9 cellular contexts compared by ENCODE assay signal in the genomic region with DNA sequence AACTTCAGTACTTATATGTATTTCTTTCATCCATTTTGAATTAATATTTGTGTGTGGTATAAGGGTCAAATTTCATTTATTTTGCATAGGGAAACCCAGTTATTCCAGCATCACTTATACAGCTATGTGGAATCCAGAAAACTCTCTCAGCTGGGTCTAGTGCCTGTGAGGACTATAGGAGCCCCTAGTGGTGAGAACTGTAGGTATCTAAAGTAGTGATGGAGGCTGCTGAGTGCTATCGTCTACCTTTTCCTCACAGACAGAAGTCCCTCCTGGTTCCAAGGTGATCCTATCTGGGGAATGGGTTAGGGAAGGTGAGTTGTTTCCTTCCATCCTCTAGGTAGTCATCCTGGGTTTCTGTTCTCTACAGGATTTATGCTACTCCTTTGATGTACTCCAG.
DNase-seq lines count a peak whose midpoint lies in the region; ATAC-seq, FAIRE-seq and TF ChIP-seq lines count a peak whose summit lies in the region.
"Had no signal": no experiment of that assay in that cellular context is flagged by ENCODE, and none has a peak within 500 bp of the region (broad histone marks: within the 10 kb centered on the region; RNA-seq: fewer than 3 reads in every experiment).

No MANE protein-coding gene starts in this region.

- no peak for TF ChIP-seq POLR2A in H54 (IDR thresholded peaks at IDR 0.05; ENCODE audit: low read depth, low read length)

- H3K27ac ChIP-seq in Panc1 (ENCODE audit: low read length), result no peak overlapping the region
- H3K27ac ChIP-seq in iPS DF 6.9 (ENCODE audit: low read length), result no peak overlapping the region

- FAIRE-seq in H54 (lab: Jason Lieb, UNC), result no peak
- FAIRE-seq in urothelium cell line (lab: Jason Lieb, UNC), result no peak

- intact Hi-C loops in Caco-2 (cut with micrococcal nuclease; ENCODE audit: unreplicated experiment), result no loop called here
- intact Hi-C loops in Panc1 (cut with micrococcal nuclease; ENCODE audit: unreplicated experiment), result no loop called here

- POLR2A ChIA-PET in Caco-2 (lab: Charles Lee) (no interaction called here), Panc1 (lab: Charles Lee) (no interaction called here)

- no peaks in the 10 kb centered on the region for H3K36me3 Mint-ChIP-seq in Caco-2 (ENCODE audit: insufficient read depth, unreplicated experiment)

- no peaks in the 10 kb centered on the region for H3K27me3 Mint-ChIP-seq in Caco-2 (ENCODE audit: insufficient read depth, unreplicated experiment)

- H3K4me1 Mint-ChIP-seq in Caco-2 (ENCODE audit: low read depth, unreplicated experiment), result no peaks in the 10 kb centered on the region

- H3K4me1 ChIP-seq in Caco-2 (no peaks in the 10 kb centered on the region), Panc1 (ENCODE audit: control insufficient read depth, insufficient read depth, low read length) (no peaks in the 10 kb centered on the region), iPS DF 6.9 (ENCODE audit: control insufficient read depth, insufficient read depth, low read length) (no peaks in the 10 kb centered on the region)

- WGBS in iPS DF 6.9 (ENCODE audit: insufficient coverage, insufficient read length), result no CpG with 5 or more reads among the region's 1 CpG

- no TSS peak for BruUV-seq in Caco-2 (replicated peaks; lab: Mats Ljungman, UMichigan)
- BruUV-seq in Panc1 (replicated peaks; lab: Mats Ljungman, UMichigan), result no TSS peak

- H3K27me3 ChIP-seq in Caco-2 (replicated peaks; ENCODE audit: control insufficient read depth, insufficient read depth, low read length) (no peaks in the 10 kb centered on the region), Panc1 (ENCODE audit: control insufficient read depth, insufficient read depth, low read length) (no peaks in the 10 kb centered on the region), iPS DF 6.9 (ENCODE audit: control insufficient read depth, insufficient read depth, low read length) (no peaks in the 10 kb centered on the region)

- H3K9me3 ChIP-seq in Caco-2 (no peaks in the 10 kb centered on the region; the same call in 1 of the 2 replicates), Panc1 (ENCODE audit: control insufficient read depth, insufficient read depth, low read depth, low read length) (no peaks in the 10 kb centered on the region), iPS DF 6.9 (ENCODE audit: control insufficient read depth, insufficient read depth, low read length) (no peaks in the 10 kb centered on the region)

- CTCF ChIA-PET in Caco-2 (lab: Charles Lee) (interaction anchor here (0.6 to 1.4 kb wide), 2 partner anchors 144 to 454 kb away, joined by 3 read pairs; no protein-coding TSS in a partner anchor), Panc1 (lab: Charles Lee) (no interaction called here)

- peaks cover 8% of the 10 kb centered on the region for H3K9me3 Mint-ChIP-seq in Caco-2 (ENCODE audit: unreplicated experiment)

- in situ Hi-C loops in Panc1 (cut with HindIII; ENCODE audit: low pct_unique_long_range_greater_than_20kb, low sequenced_read_pairs), result no loop called here

- no peaks in the 10 kb centered on the region for H3K36me3 ChIP-seq in Caco-2 (ENCODE audit: control insufficient read depth, insufficient read depth, low read length)
- no peaks in the 10 kb centered on the region for H3K36me3 ChIP-seq in Panc1 (ENCODE audit: control insufficient read depth, insufficient read depth, low read length)
- H3K36me3 ChIP-seq in iPS DF 6.9 (ENCODE audit: control insufficient read depth, insufficient read depth, low read length), result no peaks in the 10 kb centered on the region

- DNase-seq in Caco-2 (peak in 1 of 2 experiments; percentile 4), H54 (ENCODE audit: insufficient read length, low spot score) (peak; percentile 4), Panc1 (ENCODE audit: low read depth, low spot score) (no peak), iPS DF 6.9 (ENCODE audit: low read depth, low spot score) (peak; percentile 5), HK-2 (ENCODE audit: unreplicated experiment) (no peak), urothelium cell line (ENCODE audit: low spot score) (no peak), cerebellar nuclear complex (lab: John Stamatoyannopoulos, UW) (no peak), nucleus accumbens (lab: John Stamatoyannopoulos, UW) (no peak)
- DNase-seq: MV-4-11 had no signal

- TF ChIP-seq CTCF in Caco-2 (IDR thresholded peaks at IDR 0.05; ENCODE audit: insufficient read depth in 1 of 2, low read depth in 1 of 2, low read length in 1 of 2, severe bottlenecking in 1 of 2, unreplicated experiment in 1 of 2) (peak; percentile 11 to 14), Panc1 (IDR thresholded peaks at IDR 0.05) (peak; percentile 29; the same call in 1 of the 2 replicates)

- H3K4me3 ChIP-seq in Caco-2 (ENCODE audit: low read depth, low read length) (no peak overlapping the region), Panc1 (ENCODE audit: low read depth in 2 of 2, low read length in 2 of 2) (no peak overlapping the region), iPS DF 6.9 (ENCODE audit: low read length) (no peak overlapping the region)

- no peak overlapping the region for H3K27ac Mint-ChIP-seq in Caco-2 (ENCODE audit: unreplicated experiment)

- H3K4me3 Mint-ChIP-seq in Caco-2 (ENCODE audit: unreplicated experiment), result no peak overlapping the region

- no peak for ATAC-seq in Panc1

Comparison
In these comparisons a context has a peak if more than half of its experiments do, and no peak if none do; other contexts are left out.
1. DNase-seq: peak in H54 (single experiment) and iPS DF 6.9 (single experiment); none in Panc1 (single experiment), HK-2 (single experiment), urothelium cell line (single experiment), cerebellar nuclear complex (0 of 2) and nucleus accumbens (0 of 56).